Comparison of ENCODE assay signal across 1 cellular context in genomic region chr15:65829150-65829764, GRCh38.
A peak's percentile ranks its signal among the peaks of the same experiment; 100 is the strongest.
TF ChIP-seq lines count a peak whose summit lies in the region.

No MANE protein-coding gene starts in this region.

TF ChIP-seq in HepG2, 621 proteins besides CTCF, POLR2A, EP300 and RAD21 (continued from another document):
- no peak for TF ChIP-seq PCBP2 (optimal IDR thresholded peaks at IDR 0.05; ENCODE audit: low read depth, low read length, poor library complexity, severe bottlenecking)
- TF ChIP-seq HOMEZ (CRISPR knock-in tag; IDR thresholded peaks at IDR 0.05; ENCODE audit: low read depth) = 0 out of 2 replicates have a peak, but pooled peaks have one; percentile 57
- TF ChIP-seq ZNF543 (CRISPR knock-in tag; IDR thresholded peaks at IDR 0.05) = 0 out of 2 replicates have a peak, but pooled peaks have one; percentile 4
- no peak for TF ChIP-seq MAZ (IDR thresholded peaks at IDR 0.05; ENCODE audit: borderline replicate concordance, low read depth, low read length)
- 0 out of 2 replicates have a peak, but pooled peaks have one; percentile 21 for TF ChIP-seq MAZ (CRISPR knock-in tag; IDR thresholded peaks at IDR 0.05; ENCODE audit: low read depth)
- TF ChIP-seq SMC3 (IDR thresholded peaks at IDR 0.05; ENCODE audit: low read length) = peak; percentile 37; the same call in 1 of the 2 replicates
- 0 out of 2 replicates have a peak, but pooled peaks have one; percentile 26 for TF ChIP-seq KMT2B (CRISPR knock-in tag; IDR thresholded peaks at IDR 0.05)
- no peak for TF ChIP-seq FOXP1 (IDR thresholded peaks at IDR 0.05)
- TF ChIP-seq FOXP1 (CRISPR knock-in tag; IDR thresholded peaks at IDR 0.05) = no peak
- no peak for TF ChIP-seq FOXA1 (IDR thresholded peaks at IDR 0.05)
- TF ChIP-seq FOXA1 (CRISPR knock-in tag; IDR thresholded peaks at IDR 0.05) = peak; percentile 35; the same call in 1 of the 2 replicates
- TF ChIP-seq CC2D1A (CRISPR knock-in tag; IDR thresholded peaks at IDR 0.05) = no peak
- TF ChIP-seq SAP130 (CRISPR knock-in tag; IDR thresholded peaks at IDR 0.05; ENCODE audit: low read depth) = 0 out of 2 replicates have a peak, but pooled peaks have one; percentile 22
- no peak for TF ChIP-seq TGIF2 (CRISPR knock-in tag; IDR thresholded peaks at IDR 0.05)
- no peak for TF ChIP-seq ZNF549 (CRISPR knock-in tag; IDR thresholded peaks at IDR 0.05)
- TF ChIP-seq ZNF530 (CRISPR knock-in tag; IDR thresholded peaks at IDR 0.05; ENCODE audit: low read depth) = no peak
- 0 out of 2 replicates have a peak, but pooled peaks have one; percentile 31 for TF ChIP-seq ZNF770 (CRISPR knock-in tag; IDR thresholded peaks at IDR 0.05)
- no peak for TF ChIP-seq ZBTB26 (CRISPR knock-in tag; IDR thresholded peaks at IDR 0.05; ENCODE audit: borderline replicate concordance)
- TF ChIP-seq ZBTB38 (CRISPR knock-in tag; IDR thresholded peaks at IDR 0.05) = 0 out of 2 replicates have a peak, but pooled peaks have one; percentile 21
- 0 out of 2 replicates have a peak, but pooled peaks have one; percentile 31 for TF ChIP-seq ARID5B (CRISPR knock-in tag; IDR thresholded peaks at IDR 0.05)
- TF ChIP-seq ZNF563 (CRISPR knock-in tag; IDR thresholded peaks at IDR 0.05) = no peak
- peak; percentile 61 for TF ChIP-seq STAG1 (CRISPR knock-in tag; IDR thresholded peaks at IDR 0.05)
- TF ChIP-seq NR2C2 (CRISPR knock-in tag; IDR thresholded peaks at IDR 0.05; ENCODE audit: borderline replicate concordance) = no peak
- 0 out of 2 replicates have a peak, but pooled peaks have one; percentile 28 for TF ChIP-seq DRAP1 (CRISPR knock-in tag; IDR thresholded peaks at IDR 0.05)
